Comparison of ENCODE assay signal across 1 cellular context in genomic region chr17:32303861-32304288, GRCh38.
TF ChIP-seq lines count a peak whose summit lies in the region.

No MANE protein-coding gene starts in this region.

TF ChIP-seq in HEK293, 187 proteins besides CTCF, POLR2A, EP300 and RAD21 (continued from another document):
- TF ChIP-seq ZNF561 (tag by site-specific recombination; IDR thresholded peaks at IDR 0.05; ENCODE audit: borderline replicate concordance) (no peak), GLIS1 (tag by site-specific recombination; IDR thresholded peaks at IDR 0.05) (peak; percentile 80), ZSCAN16 (tag by site-specific recombination; IDR thresholded peaks at IDR 0.05) (no peak), PRDM10 (tag by site-specific recombination; IDR thresholded peaks at IDR 0.05) (peak; percentile 78), ZFP37 (tag by site-specific recombination; IDR thresholded peaks at IDR 0.05) (no peak), ATF2 (tag by site-specific recombination; IDR thresholded peaks at IDR 0.05; ENCODE audit: low read depth) (peak; percentile 97), ZBTB49 (tag by site-specific recombination; IDR thresholded peaks at IDR 0.05; ENCODE audit: low read depth) (no peak), ZNF654 (tag by site-specific recombination; IDR thresholded peaks at IDR 0.05; ENCODE audit: low read depth) (no peak), HOXD13 (CRISPR knock-in tag; IDR thresholded peaks at IDR 0.05; ENCODE audit: borderline replicate concordance) (no peak), GLI2 (tag by site-specific recombination; IDR thresholded peaks at IDR 0.05; ENCODE audit: borderline replicate concordance, low read depth) (no peak), YY1 (tag by site-specific recombination; IDR thresholded peaks at IDR 0.05) (no peak), ZNF248 (tag by site-specific recombination; IDR thresholded peaks at IDR 0.05) (no peak), MYNN (tag by site-specific recombination; IDR thresholded peaks at IDR 0.05; ENCODE audit: borderline replicate concordance) (no peak), IKZF3 (tag by site-specific recombination; IDR thresholded peaks at IDR 0.05) (no peak), ZNF600 (tag by site-specific recombination; IDR thresholded peaks at IDR 0.05) (peak; percentile 85; the same call in 1 of the 2 replicates), WT1 (tag by site-specific recombination; IDR thresholded peaks at IDR 0.05) (peak; percentile 88), ZNF560 (tag by site-specific recombination; IDR thresholded peaks at IDR 0.05; ENCODE audit: borderline replicate concordance) (no peak), KLF16 (tag by site-specific recombination; IDR thresholded peaks at IDR 0.05) (no peak), ZNF621 (tag by site-specific recombination; IDR thresholded peaks at IDR 0.05) (no peak), GLIS2 (tag by site-specific recombination; IDR thresholded peaks at IDR 0.05) (0 out of 2 replicates have a peak, but pooled peaks have one; percentile 27), ZNF629 (tag by site-specific recombination; IDR thresholded peaks at IDR 0.05) (peak; percentile 90), ZNF391 (tag by site-specific recombination; IDR thresholded peaks at IDR 0.05; ENCODE audit: borderline replicate concordance, low read depth) (no peak), ZNF19 (tag by site-specific recombination; IDR thresholded peaks at IDR 0.05; ENCODE audit: low read depth) (no peak), SCRT1 (tag by site-specific recombination; IDR thresholded peaks at IDR 0.05; ENCODE audit: borderline replicate concordance) (no peak), ZBTB8A (tag by site-specific recombination; IDR thresholded peaks at IDR 0.05) (peak; percentile 34; the same call in 1 of the 2 replicates), SCRT2 (tag by site-specific recombination; IDR thresholded peaks at IDR 0.05) (no peak), GFI1B (tag by site-specific recombination; IDR thresholded peaks at IDR 0.05) (no peak)
- TF ChIP-seq, protein P1, sequence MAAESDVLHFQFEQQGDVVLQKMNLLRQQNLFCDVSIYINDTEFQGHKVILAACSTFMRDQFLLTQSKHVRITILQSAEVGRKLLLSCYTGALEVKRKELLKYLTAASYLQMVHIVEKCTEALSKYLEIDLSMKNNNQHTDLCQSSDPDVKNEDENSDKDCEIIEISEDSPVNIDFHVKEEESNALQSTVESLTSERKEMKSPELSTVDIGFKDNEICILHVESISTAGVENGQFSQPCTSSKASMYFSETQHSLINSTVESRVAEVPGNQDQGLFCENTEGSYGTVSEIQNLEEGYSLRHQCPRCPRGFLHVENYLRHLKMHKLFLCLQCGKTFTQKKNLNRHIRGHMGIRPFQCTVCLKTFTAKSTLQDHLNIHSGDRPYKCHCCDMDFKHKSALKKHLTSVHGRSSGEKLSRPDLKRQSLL (tag by site-specific recombination; IDR thresholded peaks at IDR 0.05), result peak; percentile 67; the same call in 1 of the 2 replicates
- TF ChIP-seq, protein P2, sequence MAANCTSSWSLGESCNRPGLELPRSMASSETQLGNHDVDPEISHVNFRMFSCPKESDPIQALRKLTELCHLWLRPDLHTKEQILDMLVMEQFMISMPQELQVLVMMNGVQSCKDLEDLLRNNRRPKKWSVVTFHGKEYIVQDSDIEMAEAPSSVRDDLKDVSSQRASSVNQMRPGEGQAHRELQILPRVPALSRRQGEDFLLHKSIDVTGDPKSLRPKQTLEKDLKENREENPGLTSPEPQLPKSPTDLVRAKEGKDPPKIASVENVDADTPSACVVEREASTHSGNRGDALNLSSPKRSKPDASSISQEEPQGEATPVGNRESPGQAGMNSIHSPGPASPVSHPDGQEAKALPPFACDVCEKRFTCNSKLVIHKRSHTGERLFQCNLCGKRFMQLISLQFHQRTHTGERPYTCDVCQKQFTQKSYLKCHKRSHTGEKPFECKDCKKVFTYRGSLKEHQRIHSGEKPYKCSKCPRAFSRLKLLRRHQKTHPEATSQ (tag by site-specific recombination; IDR thresholded peaks at IDR 0.05), result no peak
- TF ChIP-seq, protein P3, sequence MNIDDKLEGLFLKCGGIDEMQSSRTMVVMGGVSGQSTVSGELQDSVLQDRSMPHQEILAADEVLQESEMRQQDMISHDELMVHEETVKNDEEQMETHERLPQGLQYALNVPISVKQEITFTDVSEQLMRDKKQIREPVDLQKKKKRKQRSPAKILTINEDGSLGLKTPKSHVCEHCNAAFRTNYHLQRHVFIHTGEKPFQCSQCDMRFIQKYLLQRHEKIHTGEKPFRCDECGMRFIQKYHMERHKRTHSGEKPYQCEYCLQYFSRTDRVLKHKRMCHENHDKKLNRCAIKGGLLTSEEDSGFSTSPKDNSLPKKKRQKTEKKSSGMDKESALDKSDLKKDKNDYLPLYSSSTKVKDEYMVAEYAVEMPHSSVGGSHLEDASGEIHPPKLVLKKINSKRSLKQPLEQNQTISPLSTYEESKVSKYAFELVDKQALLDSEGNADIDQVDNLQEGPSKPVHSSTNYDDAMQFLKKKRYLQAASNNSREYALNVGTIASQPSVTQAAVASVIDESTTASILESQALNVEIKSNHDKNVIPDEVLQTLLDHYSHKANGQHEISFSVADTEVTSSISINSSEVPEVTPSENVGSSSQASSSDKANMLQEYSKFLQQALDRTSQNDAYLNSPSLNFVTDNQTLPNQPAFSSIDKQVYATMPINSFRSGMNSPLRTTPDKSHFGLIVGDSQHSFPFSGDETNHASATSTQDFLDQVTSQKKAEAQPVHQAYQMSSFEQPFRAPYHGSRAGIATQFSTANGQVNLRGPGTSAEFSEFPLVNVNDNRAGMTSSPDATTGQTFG (tag by site-specific recombination; IDR thresholded peaks at IDR 0.05; ENCODE audit: borderline replicate concordance), result no peak
- TF ChIP-seq, protein P4, sequence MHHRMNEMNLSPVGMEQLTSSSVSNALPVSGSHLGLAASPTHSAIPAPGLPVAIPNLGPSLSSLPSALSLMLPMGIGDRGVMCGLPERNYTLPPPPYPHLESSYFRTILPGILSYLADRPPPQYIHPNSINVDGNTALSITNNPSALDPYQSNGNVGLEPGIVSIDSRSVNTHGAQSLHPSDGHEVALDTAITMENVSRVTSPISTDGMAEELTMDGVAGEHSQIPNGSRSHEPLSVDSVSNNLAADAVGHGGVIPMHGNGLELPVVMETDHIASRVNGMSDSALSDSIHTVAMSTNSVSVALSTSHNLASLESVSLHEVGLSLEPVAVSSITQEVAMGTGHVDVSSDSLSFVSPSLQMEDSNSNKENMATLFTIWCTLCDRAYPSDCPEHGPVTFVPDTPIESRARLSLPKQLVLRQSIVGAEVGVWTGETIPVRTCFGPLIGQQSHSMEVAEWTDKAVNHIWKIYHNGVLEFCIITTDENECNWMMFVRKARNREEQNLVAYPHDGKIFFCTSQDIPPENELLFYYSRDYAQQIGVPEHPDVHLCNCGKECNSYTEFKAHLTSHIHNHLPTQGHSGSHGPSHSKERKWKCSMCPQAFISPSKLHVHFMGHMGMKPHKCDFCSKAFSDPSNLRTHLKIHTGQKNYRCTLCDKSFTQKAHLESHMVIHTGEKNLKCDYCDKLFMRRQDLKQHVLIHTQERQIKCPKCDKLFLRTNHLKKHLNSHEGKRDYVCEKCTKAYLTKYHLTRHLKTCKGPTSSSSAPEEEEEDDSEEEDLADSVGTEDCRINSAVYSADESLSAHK (tag by site-specific recombination; IDR thresholded peaks at IDR 0.05), result no peak
- TF ChIP-seq, protein P5, sequence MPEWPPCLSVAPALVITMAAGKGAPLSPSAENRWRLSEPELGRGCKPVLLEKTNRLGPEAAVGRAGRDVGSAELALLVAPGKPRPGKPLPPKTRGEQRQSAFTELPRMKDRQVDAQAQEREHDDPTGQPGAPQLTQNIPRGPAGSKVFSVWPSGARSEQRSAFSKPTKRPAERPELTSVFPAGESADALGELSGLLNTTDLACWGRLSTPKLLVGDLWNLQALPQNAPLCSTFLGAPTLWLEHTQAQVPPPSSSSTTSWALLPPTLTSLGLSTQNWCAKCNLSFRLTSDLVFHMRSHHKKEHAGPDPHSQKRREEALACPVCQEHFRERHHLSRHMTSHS (tag by site-specific recombination; IDR thresholded peaks at IDR 0.05), result no peak
- TF ChIP-seq, protein P6, sequence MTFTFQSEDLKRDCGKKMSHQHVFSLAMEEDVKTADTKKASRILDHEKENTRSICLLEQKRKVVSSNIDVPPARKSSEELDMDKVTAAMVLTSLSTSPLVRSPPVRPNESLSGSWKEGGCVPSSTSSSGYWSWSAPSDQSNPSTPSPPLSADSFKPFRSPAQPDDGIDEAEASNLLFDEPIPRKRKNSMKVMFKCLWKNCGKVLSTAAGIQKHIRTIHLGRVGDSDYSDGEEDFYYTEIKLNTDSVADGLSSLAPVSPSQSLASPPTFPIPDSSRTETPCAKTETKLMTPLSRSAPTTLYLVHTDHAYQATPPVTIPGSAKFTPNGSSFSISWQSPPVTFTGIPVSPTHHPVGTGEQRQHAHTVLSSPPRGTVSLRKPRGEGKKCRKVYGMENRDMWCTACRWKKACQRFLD (tag by site-specific recombination; IDR thresholded peaks at IDR 0.05), result no peak
